Comparison of ENCODE assay signal across 10 cellular contexts in the genomic region with DNA sequence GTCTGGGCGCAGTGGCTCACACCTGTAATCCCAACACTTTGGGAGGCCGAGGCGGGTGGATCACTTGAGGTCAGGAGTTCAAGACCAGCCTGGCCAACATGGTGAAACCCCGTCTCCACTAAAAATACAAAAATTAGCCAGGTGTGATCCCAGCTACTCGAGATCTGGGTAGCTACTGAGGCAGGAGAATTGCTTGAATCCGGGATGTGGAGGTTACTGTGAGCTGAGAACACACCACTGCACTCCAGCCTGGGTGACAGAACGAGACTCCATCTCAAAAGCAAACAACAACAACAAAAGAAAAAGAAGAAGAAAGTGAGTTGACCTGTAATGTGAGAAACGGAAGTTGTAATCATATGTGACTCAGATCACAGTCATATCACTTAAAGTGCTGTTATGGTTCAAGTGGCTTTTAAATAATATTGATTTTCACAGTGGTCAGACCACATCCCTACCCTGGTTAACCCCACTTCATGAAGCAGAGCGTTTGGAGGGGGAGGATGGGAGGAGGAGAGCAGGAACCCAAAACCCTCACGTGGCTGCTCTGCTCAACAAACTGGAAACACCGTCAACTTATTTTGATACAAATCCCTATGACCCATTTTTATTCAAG. TPM values are rescaled to one million over a fixed set of nuclear protein-coding genes. Genes with fewer than 3 reads are reported as not detected.
DNase-seq lines count a peak whose midpoint lies in the region; ATAC-seq and TF ChIP-seq lines count a peak whose summit lies in the region.
"Not testable (repeated sequence)": the region's sequence is repeated elsewhere in the genome, so short reads cannot be mapped to it uniquely, and the experiment has no call there.
"Had no signal": no experiment of that assay in that cellular context is flagged by ENCODE, and none has a peak within 500 bp of the region (broad histone marks: within the 10 kb centered on the region; RNA-seq: fewer than 3 reads in every experiment).

No MANE protein-coding gene starts in this region.

- not testable (repeated sequence) for H4K12ac ChIP-seq in trophoblast cell (ENCODE audit: low read depth, low read length)

- H3K4me3 ChIP-seq in GM12865 (ENCODE audit: low read depth, low read length); RWPE2 (ENCODE audit: severe bottlenecking); trophoblast cell (ENCODE audit: low read depth, low read length): not testable (repeated sequence)

- peak overlapping the region; percentile 35 for H4K91ac ChIP-seq in trophoblast cell (ENCODE audit: low read depth, low read length)

- not testable (repeated sequence) for H3K4me3 Mint-ChIP-seq in HFFc6; activated CD8-positive, alpha-beta memory T cell treated with anti-CD3 and anti-CD28 coated beads, Interleukin-2, amount 10 ng/mL, durations not matched to agents 7 days and 5 days

- H2BK120ac ChIP-seq in trophoblast cell (ENCODE audit: insufficient read depth, low read length, poor library complexity): not testable (repeated sequence)

- H2AK5ac ChIP-seq in trophoblast cell (ENCODE audit: low read length): peak overlapping the region; percentile 6

- not testable (repeated sequence) for H3K27ac Mint-ChIP-seq in HFFc6
- peak overlapping the region; percentile 84 for H3K27ac Mint-ChIP-seq in activated CD8-positive, alpha-beta memory T cell treated with anti-CD3 and anti-CD28 coated beads, Interleukin-2, amount 10 ng/mL, durations not matched to agents 7 days and 5 days

- peaks cover 13% of the 10 kb centered on the region for H3K4me1 Mint-ChIP-seq in HFFc6 (ENCODE audit: low read depth)
- H3K4me1 Mint-ChIP-seq in activated CD8-positive, alpha-beta memory T cell treated with anti-CD3 and anti-CD28 coated beads, Interleukin-2, amount 10 ng/mL, durations not matched to agents 7 days and 5 days: peaks cover 14% of the 10 kb centered on the region

- not testable (repeated sequence) for H3K9ac ChIP-seq in trophoblast cell (ENCODE audit: low read length)

- not testable (repeated sequence) for TF ChIP-seq CTCF in GM12865 (IDR thresholded peaks at IDR 0.05; ENCODE audit: insufficient read depth, low read depth, low read length, missing control alignments); HFFc6 (IDR thresholded peaks at IDR 0.05); RWPE2 (IDR thresholded peaks at IDR 0.05; ENCODE audit: poor library complexity, severe bottlenecking)

- not testable (repeated sequence) for H3K4me2 ChIP-seq in trophoblast cell (ENCODE audit: low read length)

- not testable (repeated sequence) for H2AFZ ChIP-seq in trophoblast cell (ENCODE audit: insufficient read depth, low read length, poor library complexity)

- peak; percentile 88 for DNase-seq in GM12865 (ENCODE audit: low read depth)
- DNase-seq in HFFc6: peak; percentile 53
- peak; percentile 21 for DNase-seq in NCI-H1092 treated with DMSO at 0.1 percent for 48 hours (lab: John Stamatoyannopoulos, UW)
- DNase-seq in RWPE2 (ENCODE audit: low spot score): not testable (repeated sequence)
- peak; percentile 88 for DNase-seq in activated CD8-positive, alpha-beta memory T cell treated with anti-CD3 and anti-CD28 coated beads, Interleukin-2, amount 10 ng/mL, durations not matched to agents 7 days and 5 days
- peak; percentile 71 for DNase-seq in central memory CD4-positive, alpha-beta T cell
- DNase-seq in trophoblast cell: peak in 1 of 2 donors; percentile 23
- peak; percentile 28 for DNase-seq in stromal cell of bone marrow (ENCODE audit: low read depth)

- not testable (repeated sequence) for H3K9me3 ChIP-seq in RWPE2 (ENCODE audit: severe bottlenecking); trophoblast cell (ENCODE audit: insufficient read depth, low read depth, low read length)

- WGBS in trophoblast cell (ENCODE audit: extremely low coverage, insufficient coverage, insufficient read length): no CpG with 5 or more reads among the region's 11 CpGs

- H3K27ac ChIP-seq in RWPE2 (ENCODE audit: poor library complexity, severe bottlenecking): peak overlapping the region; percentile 8
- not testable (repeated sequence) for H3K27ac ChIP-seq in trophoblast cell (ENCODE audit: low read depth, low read length)

- H3K79me1 ChIP-seq in trophoblast cell (ENCODE audit: low read length): not testable (repeated sequence)

- H3K23ac ChIP-seq in trophoblast cell (ENCODE audit: low read length): not testable (repeated sequence)

- not testable (repeated sequence) for H2BK5ac ChIP-seq in trophoblast cell (ENCODE audit: low read depth, low read length, poor library complexity)

- peak overlapping the region; percentile 63 for H2BK12ac ChIP-seq in trophoblast cell (ENCODE audit: low read length)

- H3K36me3 Mint-ChIP-seq in HFFc6 (ENCODE audit: low read depth); activated CD8-positive, alpha-beta memory T cell treated with anti-CD3 and anti-CD28 coated beads, Interleukin-2, amount 10 ng/mL, durations not matched to agents 7 days and 5 days: not testable (repeated sequence)

- not testable (repeated sequence) for H3K79me2 ChIP-seq in trophoblast cell (ENCODE audit: control insufficient read depth, insufficient read depth, low read length, poor library complexity)

- not testable (repeated sequence) for H3K27me3 ChIP-seq in RWPE2 (ENCODE audit: insufficient read depth, poor library complexity, severe bottlenecking); trophoblast cell (ENCODE audit: insufficient read depth, low read length)

- not testable (repeated sequence) for H3K14ac ChIP-seq in trophoblast cell (ENCODE audit: low read length)

- not testable (repeated sequence) for H3K9me3 Mint-ChIP-seq in HFFc6; activated CD8-positive, alpha-beta memory T cell treated with anti-CD3 and anti-CD28 coated beads, Interleukin-2, amount 10 ng/mL, durations not matched to agents 7 days and 5 days (ENCODE audit: low read depth)

- not testable (repeated sequence) for H3K4ac ChIP-seq in trophoblast cell (ENCODE audit: low read depth, low read length)

- not testable (repeated sequence) for H3K18ac ChIP-seq in trophoblast cell (ENCODE audit: low read length)

- peak; percentile 79 for ATAC-seq in RWPE2 (ENCODE audit: low read depth)
- ATAC-seq in activated CD8-positive, alpha-beta memory T cell treated with anti-CD3 and anti-CD28 coated beads, Interleukin-2, amount 10 ng/mL, durations not matched to agents 7 days and 5 days: peak; percentile 85

- not testable (repeated sequence) for H4K8ac ChIP-seq in trophoblast cell (ENCODE audit: low read depth, low read length)

- peaks cover 45% of the 10 kb centered on the region for H3K27me3 Mint-ChIP-seq in HFFc6 (ENCODE audit: insufficient read depth)
- peaks cover 75% of the 10 kb centered on the region for H3K27me3 Mint-ChIP-seq in activated CD8-positive, alpha-beta memory T cell treated with anti-CD3 and anti-CD28 coated beads, Interleukin-2, amount 10 ng/mL, durations not matched to agents 7 days and 5 days

- CTCF ChIA-PET in activated CD8-positive, alpha-beta memory T cell treated with anti-CD3 and anti-CD28 coated beads, Interleukin-2, amount 10 ng/mL, durations not matched to agents 7 days and 5 days (lab: Charles Lee): interaction anchor here (1.0 to 1.9 kb wide), 4 partner anchors 18 to 236 kb away, joined by 3 to 6 read pairs (median 4); no protein-coding TSS in a partner anchor

- not testable (repeated sequence) for H3K36me3 ChIP-seq in RWPE2 (ENCODE audit: low read depth); trophoblast cell (ENCODE audit: control insufficient read depth in 1 of 2, insufficient read depth in 2 of 2, low read length in 2 of 2)

- peaks cover 12% of the 10 kb centered on the region for H3K4me1 ChIP-seq in RWPE2 (ENCODE audit: insufficient read depth, poor library complexity, severe bottlenecking)
- not testable (repeated sequence) for H3K4me1 ChIP-seq in trophoblast cell (ENCODE audit: control insufficient read depth in 1 of 2, insufficient read depth in 2 of 2, low read length in 2 of 2)

RNA-seq across cellular contexts. Expression of gene IGFL1, which starts 33.2 kb away (rescaled TPM):
- total RNA-seq in HFFc6 (2021; fragmentation: NEBNext Ultra II Directional; extraction: Animal tissue kit (Norgen Biotek cat#: 25700)): not detected
- total RNA-seq in activated CD8-positive, alpha-beta memory T cell treated with anti-CD3 and anti-CD28 coated beads, Interleukin-2, amount 10 ng/mL, durations not matched to agents 7 days and 5 days: not detected
- polyA plus RNA-seq in trophoblast cell (2013): 0.29 and 0.38 TPM in 2 replicates
- total RNA-seq: occipital lobe, thoracic aorta had no signal

RNA-seq across cellular contexts. Expression of gene HIF3A, which starts 34.1 kb away (rescaled TPM):
- total RNA-seq in HFFc6 (2021; fragmentation: NEBNext Ultra II Directional; extraction: Animal tissue kit (Norgen Biotek cat#: 25700)): 1 to 10 TPM in 4 of 6 experiments, under 1 TPM in 2; 0.14 to 3.3 (median 2.1) TPM
- not detected for total RNA-seq in activated CD8-positive, alpha-beta memory T cell treated with anti-CD3 and anti-CD28 coated beads, Interleukin-2, amount 10 ng/mL, durations not matched to agents 7 days and 5 days
- 7.6 and 9.8 TPM in 2 replicates for polyA plus RNA-seq in trophoblast cell (2013)
